ENCODE assay signal across 1 cellular context in genomic region chr3:133447751-133448477, GRCh38.
TF ChIP-seq lines count a peak whose summit lies in the region.

No MANE protein-coding gene starts in this region.

TF ChIP-seq in GM12878, 131 proteins besides CTCF, POLR2A, EP300 and RAD21 (continued from another document):
- TF ChIP-seq BCL3 (IDR thresholded peaks at IDR 0.05; ENCODE audit: borderline replicate concordance, insufficient read depth, low read depth, low read length, poor library complexity, severe bottlenecking) (no peak), EED (IDR thresholded peaks at IDR 0.05; ENCODE audit: low read depth) (peak; percentile 51; the same call in 1 of the 2 replicates), KAT2A (conservative IDR thresholded peaks at IDR 0.05; ENCODE audit: control insufficient read depth, low read depth, low read length) (no peak), RUNX3 (IDR thresholded peaks at IDR 0.05; ENCODE audit: low read length) (no peak), ATF2 (IDR thresholded peaks at IDR 0.05; ENCODE audit: low read length) (no peak), FOXM1 (IDR thresholded peaks at IDR 0.05; ENCODE audit: low read depth, low read length) (no peak), TCF12 (IDR thresholded peaks at IDR 0.05; ENCODE audit: low read depth, low read length) (0 out of 2 replicates have a peak, but pooled peaks have one; percentile 35), MTA2 (IDR thresholded peaks at IDR 0.05; ENCODE audit: low read depth) (peak; percentile 5), EZH2 (IDR thresholded peaks at IDR 0.05; ENCODE audit: borderline replicate concordance, control insufficient read depth, low read depth, low read length) (no peak), ASH2L (IDR thresholded peaks at IDR 0.05; ENCODE audit: borderline replicate concordance, low read depth) (no peak), EGR1 (IDR thresholded peaks at IDR 0.05; ENCODE audit: borderline replicate concordance in 1 of 2, low read depth in 2 of 2, low read length in 2 of 2) (no peak), USF2 (IDR thresholded peaks at IDR 0.05; ENCODE audit: borderline replicate concordance, low read depth, low read length) (no peak), MEF2B (IDR thresholded peaks at IDR 0.05; ENCODE audit: partially characterized antibody, poor library complexity, severe bottlenecking) (peak; percentile 19)
